In genomic region chr18:63119647-63120046, GRCh38 we compare ENCODE assay signal across 9 cellular contexts.
DNase-seq lines count a peak whose midpoint lies in the region; ATAC-seq and TF ChIP-seq lines count a peak whose summit lies in the region.
"Had no signal": no experiment of that assay in that cellular context is flagged by ENCODE, and none has a peak within 500 bp of the region (broad histone marks: within the 10 kb centered on the region; RNA-seq: fewer than 3 reads in every experiment).

No MANE protein-coding gene starts in this region.

- no peaks in the 10 kb centered on the region for H3K9me3 ChIP-seq in tibial artery

- peak; percentile 30 for DNase-seq in ELR (ENCODE audit: low read depth)
- peak; percentile 34 for DNase-seq in NCI-H1105 (lab: John Stamatoyannopoulos, UW)
- DNase-seq in activated naive CD4-positive, alpha-beta T cell treated with anti-CD3 and anti-CD28 coated beads for 36 hours: peak; percentile 64
- peak in 28 of 51 donors; percentile 6 to 66 (median 36) for DNase-seq in hypothalamus (lab: John Stamatoyannopoulos, UW)
- no peak for DNase-seq in tibial artery
- DNase-seq in natural killer cell treated with Interleukin-12 subunit alpha and Interleukin-12 subunit beta and Interleukin-15 and Interleukin-18, amount 100 ng/mL, for 72 hours (ENCODE audit: low spot score): no peak

- H3K4me3 ChIP-seq in tibial artery: no peak overlapping the region

- H3K27me3 ChIP-seq in tibial artery: no peaks in the 10 kb centered on the region

- H3K27ac Mint-ChIP-seq in activated naive CD4-positive, alpha-beta T cell treated with anti-CD3 and anti-CD28 coated beads for 36 hours: no peak overlapping the region
- H3K27ac Mint-ChIP-seq in natural killer cell treated with Interleukin-12 subunit alpha and Interleukin-12 subunit beta and Interleukin-15 and Interleukin-18, amount 100 ng/mL, for 72 hours: no peak overlapping the region
- H3K27ac Mint-ChIP-seq: stimulated activated naive CD8-positive, alpha-beta T cell treated with anti-CD3 and anti-CD28 coated beads, Interleukin-15, Interleukin-2, amounts not matched to agents 100 ng/mL and 50 ng/mL, for 24 hours had no signal

- no peak for ATAC-seq in natural killer cell treated with Interleukin-12 subunit alpha and Interleukin-12 subunit beta and Interleukin-15 and Interleukin-18, amount 100 ng/mL, for 72 hours
- ATAC-seq in HG02870 (IDR thresholded peaks at IDR 0.05; ENCODE audit: unreplicated experiment): no peak

- no peaks in the 10 kb centered on the region for H3K36me3 ChIP-seq in tibial artery

- peaks cover 2% of the 10 kb centered on the region for H3K4me1 Mint-ChIP-seq in activated naive CD4-positive, alpha-beta T cell treated with anti-CD3 and anti-CD28 coated beads for 36 hours (ENCODE audit: low read depth)
- H3K4me1 Mint-ChIP-seq in natural killer cell treated with Interleukin-12 subunit alpha and Interleukin-12 subunit beta and Interleukin-15 and Interleukin-18, amount 100 ng/mL, for 72 hours (ENCODE audit: low read depth in 2 of 2): peaks cover 3 to 4% of the 10 kb centered on the region in 2 donors

- H3K27me3 Mint-ChIP-seq in activated naive CD4-positive, alpha-beta T cell treated with anti-CD3 and anti-CD28 coated beads for 36 hours (ENCODE audit: low read depth): peaks cover 2% of the 10 kb centered on the region
- peaks cover 15 to 21% of the 10 kb centered on the region in 2 donors for H3K27me3 Mint-ChIP-seq in natural killer cell treated with Interleukin-12 subunit alpha and Interleukin-12 subunit beta and Interleukin-15 and Interleukin-18, amount 100 ng/mL, for 72 hours

- H3K27ac ChIP-seq in 22Rv1 (no peak overlapping the region), tibial artery (no peak overlapping the region)

- peaks cover 0 to 17% (median 8%) of the 10 kb centered on the region in 4 donors for H3K4me1 ChIP-seq in tibial artery

- H3K4me3 Mint-ChIP-seq in activated naive CD4-positive, alpha-beta T cell treated with anti-CD3 and anti-CD28 coated beads for 36 hours: no peak overlapping the region
- no peak overlapping the region for H3K4me3 Mint-ChIP-seq in natural killer cell treated with Interleukin-12 subunit alpha and Interleukin-12 subunit beta and Interleukin-15 and Interleukin-18, amount 100 ng/mL, for 72 hours
- H3K4me3 Mint-ChIP-seq: stimulated activated naive CD8-positive, alpha-beta T cell treated with anti-CD3 and anti-CD28 coated beads, Interleukin-15, Interleukin-2, amounts not matched to agents 100 ng/mL and 50 ng/mL, for 24 hours had no signal

- peaks cover 4% of the 10 kb centered on the region for H3K36me3 Mint-ChIP-seq in activated naive CD4-positive, alpha-beta T cell treated with anti-CD3 and anti-CD28 coated beads for 36 hours (ENCODE audit: low read depth)
- no peaks in the 10 kb centered on the region for H3K36me3 Mint-ChIP-seq in natural killer cell treated with Interleukin-12 subunit alpha and Interleukin-12 subunit beta and Interleukin-15 and Interleukin-18, amount 100 ng/mL, for 72 hours

- TF ChIP-seq CTCF in 22Rv1 (IDR thresholded peaks at IDR 0.05) (peak; percentile 63), tibial artery (IDR thresholded peaks at IDR 0.05) (peak; percentile 43)

- H3K9me3 Mint-ChIP-seq in activated naive CD4-positive, alpha-beta T cell treated with anti-CD3 and anti-CD28 coated beads for 36 hours: no peaks in the 10 kb centered on the region
- no peaks in the 10 kb centered on the region for H3K9me3 Mint-ChIP-seq in natural killer cell treated with Interleukin-12 subunit alpha and Interleukin-12 subunit beta and Interleukin-15 and Interleukin-18, amount 100 ng/mL, for 72 hours
- H3K9me3 Mint-ChIP-seq: stimulated activated naive CD8-positive, alpha-beta T cell treated with anti-CD3 and anti-CD28 coated beads, Interleukin-15, Interleukin-2, amounts not matched to agents 100 ng/mL and 50 ng/mL, for 24 hours had no signal

- CTCF ChIA-PET in activated naive CD4-positive, alpha-beta T cell treated with anti-CD3 and anti-CD28 coated beads for 36 hours (lab: Charles Lee): interaction anchor here (0.7 to 2.1 kb wide), 18 partner anchors 9 to 320 kb away, joined by 3 to 16 read pairs (median 4); partner anchors contain the start of gene BCL2

- intact Hi-C loops in activated naive CD4-positive, alpha-beta T cell treated with anti-CD3 and anti-CD28 coated beads for 36 hours (cut with micrococcal nuclease): loop anchor here (1.0 kb wide), 4 partner anchors 36 to 320 kb away; no protein-coding TSS in a partner anchor
- intact Hi-C loops in tibial artery (cut with DNase I; ENCODE audit: low total_unique reads): loop anchor here (10.0 kb wide), 1 partner anchor 325 kb away; no protein-coding TSS in a partner anchor

Comparison
In these comparisons a context has a peak if more than half of its experiments do, and no peak if none do; other contexts are left out.
1. DNase-seq: peak in ELR (single experiment), NCI-H1105 (single experiment), activated naive CD4-positive, alpha-beta T cell treated with anti-CD3 and anti-CD28 coated beads for 36 hours (single experiment) and hypothalamus (28 of 51); none in tibial artery (0 of 2) and natural killer cell treated with Interleukin-12 subunit alpha and Interleukin-12 subunit beta and Interleukin-15 and Interleukin-18, amount 100 ng/mL, for 72 hours (single experiment).